Comparison of ENCODE assay signal across 7 cellular contexts in genomic region chr2:65186872-65187851, GRCh38. TPM values are rescaled to one million over a fixed set of nuclear protein-coding genes. Genes with fewer than 3 reads are reported as not detected.
A peak's percentile ranks its signal among the peaks of the same experiment; 100 is the strongest.
DNase-seq lines count a peak whose midpoint lies in the region; ATAC-seq and TF ChIP-seq lines count a peak whose summit lies in the region.

No MANE protein-coding gene starts in this region.

- peak; percentile 91 for TF ChIP-seq CTCF in GM12875 (IDR thresholded peaks at IDR 0.05; ENCODE audit: borderline replicate concordance, insufficient read depth, low read depth, low read length)
- TF ChIP-seq CTCF in lower leg skin (IDR thresholded peaks at IDR 0.05), result peak in 1 of 3 donors; percentile 58

- TF ChIP-seq POLR2A in lower leg skin (IDR thresholded peaks at IDR 0.05), result no peak

- 56 to 59% methylated on average over 19 of the region's 19 CpGs for WGBS in lower leg skin, 2 donors

- intact Hi-C loops in lower leg skin (cut with DNase I; ENCODE audit: low total_unique reads), result no loop called here

- H3K4me3 ChIP-seq in GM12875 (ENCODE audit: low read depth, low read length) (no peak overlapping the region), lower leg skin (ENCODE audit: low read depth, poor library complexity, severe bottlenecking) (no peak overlapping the region)

- peak; percentile 46 to 82 for DNase-seq in NCI-H526 (lab: John Stamatoyannopoulos, UW)
- DNase-seq in activated CD4-positive, alpha-beta T cell treated with anti-CD3 and anti-CD28 coated beads, Interleukin-2, amount 50 U/mL, for 24 hours (ENCODE audit: low read depth in 1 of 2, low spot score in 1 of 2), result peak; percentile 43 to 55
- DNase-seq in dermis microvascular lymphatic vessel endothelial cell (ENCODE audit: low read depth in 2 of 2), result peak; percentile 40 to 73
- peak; percentile 68 to 94 for DNase-seq in lower leg skin (ENCODE audit: low spot score in 2 of 2)
- DNase-seq in stimulated activated CD4-positive, alpha-beta T cell treated with anti-CD3 and anti-CD28 coated beads, TNF-alpha, amount 100 ng/mL, for 1 hour (ENCODE audit: low read depth in 3 of 3, low spot score in 1 of 3), result peak; percentile 10 to 39 (median 33)

- peak; percentile 69 for ATAC-seq in HG03025 (IDR thresholded peaks at IDR 0.05; ENCODE audit: low FRiP score, unreplicated experiment)

RNA-seq across cellular contexts. Expression of gene ACTR2, which starts 40.5 kb away (rescaled TPM):
- 95.9 and 110 TPM in 2 replicates for total RNA-seq in dermis microvascular lymphatic vessel endothelial cell
- total RNA-seq in lower leg skin, result 10 to 100 TPM; 44.1 to 58.7 (median 50.9) TPM

RNA-seq across cellular contexts. Expression of gene RAB1A, which starts 57.3 kb away (rescaled TPM):
- 69.3 and 81.7 TPM in 2 replicates for total RNA-seq in dermis microvascular lymphatic vessel endothelial cell
- total RNA-seq in lower leg skin, result 10 to 100 TPM; 49.1 to 68.0 (median 55.2) TPM
